11 cellular contexts compared by ENCODE assay signal in the genomic region with DNA sequence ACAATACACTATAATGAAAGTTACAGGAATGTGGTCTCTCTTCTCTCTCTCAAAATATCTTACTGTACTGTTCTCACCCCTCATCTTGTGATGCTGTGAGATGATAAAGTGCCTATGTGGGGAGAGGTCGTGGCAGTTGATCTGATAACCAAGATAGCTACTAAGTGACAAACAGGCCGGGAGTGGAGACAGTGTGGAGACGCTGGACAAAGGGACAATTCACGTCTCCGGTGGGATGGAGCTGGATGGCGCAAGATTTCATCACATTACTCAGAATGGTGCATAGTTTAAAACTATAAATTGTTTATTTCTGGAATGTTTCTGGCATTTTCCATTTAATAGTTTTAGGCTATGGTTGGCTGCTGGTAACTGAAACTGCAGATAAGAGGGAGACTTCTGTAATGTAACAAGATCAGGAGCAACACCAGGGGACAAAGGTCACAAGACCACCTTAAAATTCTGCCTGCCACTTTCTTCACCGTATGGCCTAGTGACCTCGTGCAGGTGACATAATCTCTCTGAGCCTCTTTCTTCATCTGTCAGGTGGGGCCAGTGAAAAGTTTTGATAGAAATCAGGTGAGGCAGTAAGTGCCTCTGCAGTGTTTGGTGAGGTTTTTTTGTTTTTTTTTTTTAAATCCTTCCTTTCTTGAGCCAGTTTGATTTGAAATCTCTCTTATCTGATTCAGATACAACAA. TPM values are rescaled to one million over a fixed set of nuclear protein-coding genes. Genes with fewer than 3 reads are reported as not detected.
DNase-seq lines count a peak whose midpoint lies in the region; ATAC-seq and TF ChIP-seq lines count a peak whose summit lies in the region.
"Had no signal": no experiment of that assay in that cellular context is flagged by ENCODE, and none has a peak within 500 bp of the region (broad histone marks: within the 10 kb centered on the region; RNA-seq: fewer than 3 reads in every experiment).

No MANE protein-coding gene starts in this region.

- no peaks in the 10 kb centered on the region for H4K20me1 ChIP-seq in PC-3 (ENCODE audit: low read length)

- no peaks in the 10 kb centered on the region for H3K36me3 ChIP-seq in A673 (ENCODE audit: insufficient read depth, low read length, poor library complexity, severe bottlenecking)
- no peaks in the 10 kb centered on the region for H3K36me3 ChIP-seq in PC-3 (ENCODE audit: low read depth, low read length)
- H3K36me3 ChIP-seq in Peyer's patch = no peaks in the 10 kb centered on the region
- no peaks in the 10 kb centered on the region for H3K36me3 ChIP-seq in effector memory CD4-positive, alpha-beta T cell (ENCODE audit: control insufficient read depth, insufficient read depth, low read length)

- DNase-seq in A673 (ENCODE audit: low spot score) (no peak), PC-3 (no peak), caudate nucleus (lab: John Stamatoyannopoulos, UW) (peak in 2 of 61 donors; percentile 10 to 26), Peyer's patch (no peak)
- no peak for DNase-seq in effector memory CD4-positive, alpha-beta T cell
- DNase-seq: NCI-H2029 treated with DMSO at 0.1 percent for 48 hours, small intestine had no signal

- no peak for TF ChIP-seq CTCF in A673 (conservative IDR thresholded peaks at IDR 0.05; ENCODE audit: low read depth, low read length)
- TF ChIP-seq CTCF in PC-3 (conservative IDR thresholded peaks at IDR 0.05; ENCODE audit: low read depth, low read length) = no peak
- TF ChIP-seq CTCF in nephron (IDR thresholded peaks at IDR 0.05; ENCODE audit: unreplicated experiment in 3 of 3) = no peak
- no peak for TF ChIP-seq CTCF in Peyer's patch (IDR thresholded peaks at IDR 0.05)

- H3K4me3 Mint-ChIP-seq in nephron = peak overlapping the region in 1 of 3 experiments; percentile 87

- H3K27me3 Mint-ChIP-seq in nephron (ENCODE audit: low read depth) = no peaks in the 10 kb centered on the region

- H3K9me3 Mint-ChIP-seq in nephron = no peaks in the 10 kb centered on the region

- no peaks in the 10 kb centered on the region for H3F3A ChIP-seq in PC-3 (ENCODE audit: low read length, unreplicated experiment)

- no peak overlapping the region for H3K9ac ChIP-seq in PC-3 (ENCODE audit: low read length)

- ATAC-seq in PC-3 (no peak), GM21529 (IDR thresholded peaks at IDR 0.05; ENCODE audit: unreplicated experiment) (no peak), GM19455 (IDR thresholded peaks at IDR 0.05; ENCODE audit: unreplicated experiment) (no peak)

- H3K79me2 ChIP-seq in PC-3 (ENCODE audit: low read length) = no peaks in the 10 kb centered on the region

- no peaks in the 10 kb centered on the region for H3K36me3 Mint-ChIP-seq in nephron (ENCODE audit: low read depth)

- H3K4me3 ChIP-seq in A673 (ENCODE audit: low read depth, low read length, poor library complexity, severe bottlenecking) (no peak overlapping the region), PC-3 (ENCODE audit: low read length) (no peak overlapping the region), Peyer's patch (no peak overlapping the region)
- no peak overlapping the region for H3K4me3 ChIP-seq in effector memory CD4-positive, alpha-beta T cell (ENCODE audit: insufficient read depth, low read depth, low read length, poor library complexity, severe bottlenecking)
- H3K4me3 ChIP-seq: BLaER1 treated with 17β-estradiol and CSF1 and Interleukin-3, amounts not matched to agents 10 nM and 100 nM had no signal

- H3K27me3 ChIP-seq in A673 (replicated peaks; ENCODE audit: insufficient read depth, low read depth, low read length, poor library complexity) (no peaks in the 10 kb centered on the region), PC-3 (ENCODE audit: low read length) (no peaks in the 10 kb centered on the region), Peyer's patch (no peaks in the 10 kb centered on the region)
- H3K27me3 ChIP-seq in effector memory CD4-positive, alpha-beta T cell (replicated peaks; ENCODE audit: control insufficient read depth, insufficient read depth, low read length, poor library complexity, severe bottlenecking) = no peaks in the 10 kb centered on the region
- H3K27me3 ChIP-seq: BLaER1 treated with 17β-estradiol and CSF1 and Interleukin-3, amounts not matched to agents 10 nM and 100 nM had no signal

- CTCF ChIA-PET in A673 (lab: Charles Lee) = interaction anchor here (0.6 kb wide), 1 partner anchor 340 kb away, joined by 3 read pairs; no protein-coding TSS in a partner anchor
- CTCF ChIA-PET in PC-3 (lab: Charles Lee) = no interaction called here

- intact Hi-C loops in A673 (cut with micrococcal nuclease; ENCODE audit: unreplicated experiment) (no loop called here), PC-3 (cut with micrococcal nuclease) (no loop called here)

- peaks cover 83% of the 10 kb centered on the region for H3K4me1 Mint-ChIP-seq in nephron

- no peaks in the 10 kb centered on the region for H3K9me3 ChIP-seq in A673 (ENCODE audit: low read depth, low read length, poor library complexity, severe bottlenecking)
- no peaks in the 10 kb centered on the region for H3K9me3 ChIP-seq in PC-3 (ENCODE audit: low read length)
- H3K9me3 ChIP-seq in Peyer's patch = no peaks in the 10 kb centered on the region
- no peaks in the 10 kb centered on the region for H3K9me3 ChIP-seq in effector memory CD4-positive, alpha-beta T cell (ENCODE audit: control insufficient read depth, low read length)
- H3K9me3 ChIP-seq: BLaER1 treated with 17β-estradiol and CSF1 and Interleukin-3, amounts not matched to agents 10 nM and 100 nM had no signal

- no peak overlapping the region for H2AFZ ChIP-seq in PC-3 (ENCODE audit: low read length)

- no peak overlapping the region for H3K4me2 ChIP-seq in PC-3 (ENCODE audit: low read length)

- POLR2A ChIA-PET in A673 (lab: Charles Lee; ENCODE audit: low non-redundant PET) (no interaction called here), PC-3 (lab: Charles Lee; ENCODE audit: unreplicated experiment) (no interaction called here)

- no peaks in the 10 kb centered on the region for H3K9me2 ChIP-seq in PC-3 (replicated peaks; ENCODE audit: low read length)

- BruUV-seq in A673 (replicated peaks; lab: Mats Ljungman, UMichigan) (no TSS peak), PC-3 (replicated peaks; lab: Mats Ljungman, UMichigan) (no TSS peak)

- no peak for TF ChIP-seq POLR2A in Peyer's patch (IDR thresholded peaks at IDR 0.05)

- H3K4me1 ChIP-seq in A673 (ENCODE audit: insufficient read depth, low read length, poor library complexity, severe bottlenecking) (peaks cover 42% of the 10 kb centered on the region), PC-3 (ENCODE audit: insufficient read depth, low read length) (peaks cover 13% of the 10 kb centered on the region; the same call in 1 of the 2 replicates), Peyer's patch (no peaks in the 10 kb centered on the region)
- no peaks in the 10 kb centered on the region for H3K4me1 ChIP-seq in effector memory CD4-positive, alpha-beta T cell (ENCODE audit: control insufficient read depth, insufficient read depth, low read length, poor library complexity, severe bottlenecking)

- peak overlapping the region; percentile 57 for H3K27ac ChIP-seq in A673 (ENCODE audit: low read depth, low read length, poor library complexity, severe bottlenecking)
- peak overlapping the region; percentile 14; the same call in 1 of the 2 replicates for H3K27ac ChIP-seq in PC-3 (ENCODE audit: low read length)
- H3K27ac ChIP-seq in caudate nucleus (ENCODE audit: low read depth, low read length) = peak overlapping the region; percentile 76
- peak overlapping the region in 2 of 4 donors; percentile 11 to 69 for H3K27ac ChIP-seq in Peyer's patch
- H3K27ac ChIP-seq in effector memory CD4-positive, alpha-beta T cell (ENCODE audit: insufficient read depth, low read length, poor library complexity, severe bottlenecking) = no peak overlapping the region

- peak overlapping the region; percentile 63 to 92 (median 86) for H3K27ac Mint-ChIP-seq in nephron

RNA-seq across cellular contexts. Expression of a gene that starts 54.4 kb away (rescaled TPM):
- total RNA-seq in A673 (2021) (2.4 and 3.7 TPM in 2 replicates), PC-3 (2014; rRNA removed) (1.1 TPM in 1 of 2 replicates, not detected in the other), Peyer's patch (100 to 1,000 TPM; 121 to 214 (median 144) TPM)

Comparison
In these comparisons a context has a peak if more than half of its experiments do, and no peak if none do; other contexts are left out.
1. RNA of a gene that starts 54.4 kb away (total RNA-seq): 121 to 214 TPM in Peyer's patch; 2.4 to 3.7 TPM in A673 and 1.1 TPM in PC-3; every median in the first group is over 10 times any median in the second.